In the genomic region with DNA sequence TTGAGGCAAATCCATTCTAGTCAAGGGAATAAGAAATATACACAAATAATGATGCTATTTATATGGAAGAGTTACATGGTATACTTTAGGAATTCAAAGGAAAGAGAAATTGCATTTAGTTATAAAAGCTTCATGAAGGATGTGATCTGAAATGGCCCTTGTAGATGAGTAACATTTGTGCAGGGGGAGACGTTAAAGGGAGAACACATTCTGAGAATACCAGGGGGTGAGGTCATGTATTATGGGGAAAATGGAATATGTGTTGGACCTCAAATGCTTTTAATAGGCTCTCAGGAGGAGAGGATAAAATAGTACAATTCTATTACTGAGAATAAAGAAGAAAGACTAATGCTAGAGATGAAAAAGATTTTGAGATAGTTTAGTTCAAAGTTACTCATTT, we compare ENCODE assay signal across 19 cellular contexts.
DNase-seq lines count a peak whose midpoint lies in the region; ATAC-seq, FAIRE-seq and TF ChIP-seq lines count a peak whose summit lies in the region.
"Had no signal": no experiment of that assay in that cellular context is flagged by ENCODE, and none has a peak within 500 bp of the region (broad histone marks: within the 10 kb centered on the region; RNA-seq: fewer than 3 reads in every experiment).

No MANE protein-coding gene starts in this region.

- H3K27me3 Mint-ChIP-seq in astrocyte (ENCODE audit: low read depth, unreplicated experiment), result no peaks in the 10 kb centered on the region
- H3K27me3 Mint-ChIP-seq: CD4-positive, alpha-beta memory T cell; IgD-negative memory B cell had no signal

- H2AFZ ChIP-seq in astrocyte (ENCODE audit: low read depth, low read length) (no peak overlapping the region), mesenchymal stem cell (ENCODE audit: low read depth, low read length) (no peak overlapping the region), smooth muscle cell (ENCODE audit: low read depth) (no peak overlapping the region)

- H3K27ac ChIP-seq in astrocyte (ENCODE audit: low read depth, low read length), result no peak overlapping the region
- H3K27ac ChIP-seq in mesenchymal stem cell (ENCODE audit: low read length, poor library complexity, severe bottlenecking), result peak overlapping the region; percentile 49
- no peak overlapping the region for H3K27ac ChIP-seq in smooth muscle cell (ENCODE audit: low read depth)
- no peak overlapping the region for H3K27ac ChIP-seq in spleen
- H3K27ac ChIP-seq: A549, BLaER1 had no signal

- H3K27me3 ChIP-seq in astrocyte (ENCODE audit: insufficient read depth, low read length), result no peaks in the 10 kb centered on the region
- no peaks in the 10 kb centered on the region for H3K27me3 ChIP-seq in mesenchymal stem cell (ENCODE audit: control insufficient read depth in 1 of 2, insufficient read depth in 1 of 2, low read length in 2 of 2)
- no peaks in the 10 kb centered on the region for H3K27me3 ChIP-seq in smooth muscle cell (ENCODE audit: low read depth)
- H3K27me3 ChIP-seq in spleen (replicated peaks in 1 of 7), result no peaks in the 10 kb centered on the region
- H3K27me3 ChIP-seq: BLaER1 had no signal

- peaks cover 21% of the 10 kb centered on the region for H3K4me1 Mint-ChIP-seq in astrocyte (ENCODE audit: low read depth, unreplicated experiment)
- H3K4me1 Mint-ChIP-seq: CD14-positive monocyte had no signal

- TF ChIP-seq POLR2A in spleen (IDR thresholded peaks at IDR 0.05), result no peak

- H3K4me1 ChIP-seq in astrocyte (ENCODE audit: insufficient read depth, low read length), result no peaks in the 10 kb centered on the region
- H3K4me1 ChIP-seq in mesenchymal stem cell (ENCODE audit: control insufficient read depth, insufficient read depth, low read depth, low read length), result peaks cover 5% of the 10 kb centered on the region
- H3K4me1 ChIP-seq in smooth muscle cell (ENCODE audit: low read depth), result peaks cover 10% of the 10 kb centered on the region
- no peaks in the 10 kb centered on the region for H3K4me1 ChIP-seq in spleen
- H3K4me1 ChIP-seq: A549, BLaER1 had no signal

- H3K4me3 ChIP-seq in astrocyte (ENCODE audit: insufficient read depth, low read depth, low read length) (no peak overlapping the region), mesenchymal stem cell (ENCODE audit: insufficient read depth in 1 of 2, low read depth in 1 of 2, low read length in 2 of 2) (no peak overlapping the region), smooth muscle cell (no peak overlapping the region), spleen (no peak overlapping the region)
- H3K4me3 ChIP-seq: A549, BLaER1 had no signal

- intact Hi-C loops in spleen (cut with DNase I; ENCODE audit: low total_unique reads), result no loop called here

- DNase-seq in astrocyte (ENCODE audit: low read depth) (no peak), glomerular visceral epithelial cell (ENCODE audit: extremely low spot score) (peak; percentile 21), mesenchymal stem cell (no peak), smooth muscle cell (lab: John Stamatoyannopoulos, UW; ENCODE audit: unreplicated experiment) (no peak), NCI-H2029 treated with DMSO at 0.1 percent for 48 hours (lab: John Stamatoyannopoulos, UW) (no peak), spleen (no peak)
- DNase-seq: CD4-positive, alpha-beta memory T cell; DMS153; DMS79; GDM1; H9 had no signal

- TF ChIP-seq CTCF in astrocyte (IDR thresholded peaks at IDR 0.05; ENCODE audit: insufficient read depth, low read depth, low read length) (no peak), smooth muscle cell (IDR thresholded peaks at IDR 0.05; ENCODE audit: borderline replicate concordance, insufficient read depth, poor library complexity, severe bottlenecking) (no peak), spleen (IDR thresholded peaks at IDR 0.05 in 8 of 11, conservative IDR thresholded peaks at IDR 0.05 in 3 of 11) (no peak)

- H4K20me1 ChIP-seq in astrocyte (ENCODE audit: insufficient read depth, low read length) (no peaks in the 10 kb centered on the region), smooth muscle cell (ENCODE audit: low read depth) (no peaks in the 10 kb centered on the region)
- H4K20me1 ChIP-seq: BLaER1 had no signal

- FAIRE-seq in astrocyte (lab: Jason Lieb, UNC), result no peak
- FAIRE-seq: A549, GM12892, H1, HepG2 had no signal

- no peak overlapping the region for H4K91ac ChIP-seq in mesenchymal stem cell (ENCODE audit: low read length)

- H3F3A ChIP-seq in smooth muscle cell (ENCODE audit: low read depth), result no peaks in the 10 kb centered on the region

- no peak overlapping the region for H3K4ac ChIP-seq in mesenchymal stem cell (ENCODE audit: low read depth in 1 of 2, low read length in 2 of 2)

- H4K8ac ChIP-seq in mesenchymal stem cell (ENCODE audit: low read length), result no peak overlapping the region

- no peak overlapping the region for H2BK12ac ChIP-seq in mesenchymal stem cell (ENCODE audit: low read length in 2 of 2)

- H3K9me3 ChIP-seq in astrocyte (ENCODE audit: insufficient read depth, low read depth, low read length) (no peaks in the 10 kb centered on the region), mesenchymal stem cell (ENCODE audit: control insufficient read depth, low read length) (no peaks in the 10 kb centered on the region), smooth muscle cell (replicated peaks; ENCODE audit: low read depth) (no peaks in the 10 kb centered on the region), spleen (no peaks in the 10 kb centered on the region)
- H3K9me3 ChIP-seq: A549, BLaER1 had no signal

- no peak overlapping the region for H2AK5ac ChIP-seq in mesenchymal stem cell (ENCODE audit: low read length, severe bottlenecking)

- H3K36me3 Mint-ChIP-seq in astrocyte (ENCODE audit: low read depth, unreplicated experiment), result no peaks in the 10 kb centered on the region
- H3K36me3 Mint-ChIP-seq: CD14-positive monocyte had no signal

- no peaks in the 10 kb centered on the region for H3K9me3 Mint-ChIP-seq in astrocyte (ENCODE audit: unreplicated experiment)
- H3K9me3 Mint-ChIP-seq: H9 had no signal

- no peaks in the 10 kb centered on the region for H3K79me1 ChIP-seq in mesenchymal stem cell (replicated peaks; ENCODE audit: low read length, poor library complexity, severe bottlenecking)

- no peak for ATAC-seq in GM18867 (IDR thresholded peaks at IDR 0.05; ENCODE audit: unreplicated experiment)
- ATAC-seq: A549, HepG2 had no signal

- H3K36me3 ChIP-seq in astrocyte (ENCODE audit: insufficient read depth, low read length) (no peaks in the 10 kb centered on the region), mesenchymal stem cell (ENCODE audit: control insufficient read depth in 1 of 2, insufficient read depth in 2 of 2, low read depth in 1 of 2, low read length in 2 of 2) (no peaks in the 10 kb centered on the region), smooth muscle cell (ENCODE audit: low read depth) (no peaks in the 10 kb centered on the region), spleen (no peaks in the 10 kb centered on the region)
- H3K36me3 ChIP-seq: BLaER1 had no signal

- H3K9ac ChIP-seq in astrocyte (ENCODE audit: low read length) (no peak overlapping the region), mesenchymal stem cell (ENCODE audit: low read length) (no peak overlapping the region), smooth muscle cell (ENCODE audit: low read depth) (no peak overlapping the region)
- H3K9ac ChIP-seq: BLaER1 had no signal

- H3K79me2 ChIP-seq in astrocyte (ENCODE audit: insufficient read depth, low read length), result no peaks in the 10 kb centered on the region
- H3K79me2 ChIP-seq in smooth muscle cell (ENCODE audit: low read depth), result no peaks in the 10 kb centered on the region

- H3K4me2 ChIP-seq in astrocyte (ENCODE audit: low read length) (no peak overlapping the region), mesenchymal stem cell (ENCODE audit: low read length, poor library complexity, severe bottlenecking) (no peak overlapping the region), smooth muscle cell (peak overlapping the region; percentile 27)
- H3K4me2 ChIP-seq: A549, BLaER1 had no signal

- WGBS in mesenchymal stem cell, result 52% methylated on average over 1 of the region's 1 CpG
- 50% methylated on average over 1 of the region's 1 CpG for WGBS in smooth muscle cell (ENCODE audit: low lambda C conversion rate)
- WGBS in spleen, 5 donors, result 72 to 86% (median 80%) methylated on average over 1 of the region's 1 CpG

- no peak overlapping the region for H2BK15ac ChIP-seq in mesenchymal stem cell (ENCODE audit: low read depth, poor library complexity, severe bottlenecking)

- peak overlapping the region; percentile 13 for H3K27ac Mint-ChIP-seq in astrocyte (ENCODE audit: unreplicated experiment)
- H3K27ac Mint-ChIP-seq: CD14-positive monocyte; CD4-positive, alpha-beta memory T cell; H9; IgD-negative memory B cell had no signal

- H3K4me3 Mint-ChIP-seq in astrocyte (ENCODE audit: unreplicated experiment), result no peak overlapping the region
- H3K4me3 Mint-ChIP-seq: CD14-positive monocyte; CD4-positive, alpha-beta memory T cell; H9; IgD-negative memory B cell had no signal

- H2BK120ac ChIP-seq in mesenchymal stem cell (ENCODE audit: low read depth, low read length), result no peak overlapping the region

- H2BK5ac ChIP-seq in mesenchymal stem cell (ENCODE audit: low read depth, low read length, poor library complexity, severe bottlenecking), result no peak overlapping the region

- H3K18ac ChIP-seq in mesenchymal stem cell (ENCODE audit: low read depth in 1 of 2, low read length in 2 of 2), result no peak overlapping the region

- H3K23ac ChIP-seq in mesenchymal stem cell (ENCODE audit: low read length in 2 of 2), result no peak overlapping the region

- no peak overlapping the region for H3K14ac ChIP-seq in mesenchymal stem cell (ENCODE audit: low read length in 2 of 2)
